8 cellular contexts compared by ENCODE assay signal in the genomic region with DNA sequence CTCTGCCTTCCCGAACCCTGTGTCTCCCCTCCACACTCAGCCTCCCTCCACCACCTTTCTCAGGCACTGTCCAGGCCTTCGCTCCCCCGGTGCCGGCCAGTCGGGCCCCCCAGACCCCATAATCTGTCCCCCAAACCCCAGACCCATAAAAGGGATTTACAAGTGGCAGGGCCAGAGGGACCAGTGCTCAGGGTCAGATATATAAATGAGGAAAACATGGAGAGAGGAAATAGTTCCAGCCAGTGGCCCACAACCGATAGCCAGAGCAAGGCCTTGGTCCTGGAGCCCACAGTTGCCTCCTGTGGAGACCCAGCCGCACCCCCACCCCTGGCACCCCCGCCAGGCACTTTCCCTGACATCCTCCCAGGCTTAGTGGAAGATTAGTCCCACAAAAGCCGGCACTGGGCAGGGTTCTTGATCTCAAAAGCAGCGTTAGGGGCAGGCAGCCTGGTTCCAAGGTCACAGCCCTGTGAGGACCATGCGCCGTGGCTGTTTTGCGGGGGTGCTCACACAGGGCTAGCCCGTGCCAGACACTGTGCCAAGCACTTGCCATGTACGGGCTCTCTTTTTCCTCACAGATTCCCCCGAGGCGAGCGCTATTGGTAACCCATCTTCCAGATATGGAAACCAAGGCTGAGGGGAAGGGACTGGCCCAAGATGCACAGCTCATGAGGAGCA. TPM values are rescaled to one million over a fixed set of nuclear protein-coding genes. Genes with fewer than 3 reads are reported as not detected.
DNase-seq lines count a peak whose midpoint lies in the region; ATAC-seq and TF ChIP-seq lines count a peak whose summit lies in the region.

No MANE protein-coding gene starts in this region.

- POLR2A ChIA-PET in SK-N-SH (lab: Yijun Ruan, JAX): no interaction called here

- no peaks in the 10 kb centered on the region for H3K9me3 ChIP-seq in SK-N-SH
- no peaks in the 10 kb centered on the region for H3K9me3 ChIP-seq in left lung
- peaks cover 0 to 3% (median 0%) of the 10 kb centered on the region in 5 donors for H3K9me3 ChIP-seq in subcutaneous abdominal adipose tissue (ENCODE audit: control insufficient read depth in 5 of 5, low read length in 5 of 5)

- ATAC-seq in SK-N-SH treated with all-trans-retinoic acid at 6 μM for 48 hours: no peak
- ATAC-seq in left lung: no peak
- no peak for ATAC-seq in HG02870 (IDR thresholded peaks at IDR 0.05; ENCODE audit: unreplicated experiment)

- peaks cover 14% of the 10 kb centered on the region for H4K20me1 ChIP-seq in SK-N-SH (ENCODE audit: insufficient read depth)

- intact Hi-C loops in left lung (cut with DNase I): no loop called here

- no peak for TF ChIP-seq EP300 in SK-N-SH (IDR thresholded peaks at IDR 0.05; ENCODE audit: borderline replicate concordance in 1 of 2, low read depth in 1 of 2, low read length in 1 of 2)

- CTCF ChIA-PET in SK-N-SH (lab: Yijun Ruan, JAX): interaction anchor here (0.8 to 2.2 kb wide), 3 partner anchors 16 to 117 kb away, joined by 3 to 12 read pairs (median 10); no protein-coding TSS in a partner anchor

- H3K79me2 ChIP-seq in SK-N-SH (ENCODE audit: insufficient read depth): peaks cover 10% of the 10 kb centered on the region; the same call in 1 of the 2 replicates

- TF ChIP-seq CTCF in SK-N-SH (IDR thresholded peaks at IDR 0.05) (no peak), astrocyte of the cerebellum (IDR thresholded peaks at IDR 0.05; ENCODE audit: low read depth, low read length, missing control alignments) (no peak), left lung (IDR thresholded peaks at IDR 0.05) (no peak)

- H3K4me3 ChIP-seq in SK-N-SH (ENCODE audit: low read depth in 2 of 2, low read length in 1 of 2) (no peak overlapping the region), astrocyte of the cerebellum (ENCODE audit: low read depth, low read length) (peak overlapping the region; percentile 39), left lung (peak overlapping the region; percentile 22 to 39), subcutaneous abdominal adipose tissue (ENCODE audit: low read depth in 1 of 5, low read length in 5 of 5) (peak overlapping the region; percentile 58 to 68 (median 67))

- H3K4me2 ChIP-seq in SK-N-SH: no peak overlapping the region

- H2AFZ ChIP-seq in SK-N-SH (ENCODE audit: low read depth): 0 out of 2 replicates have a peak overlapping the region, but pooled peaks have one; percentile 74

- WGBS in SK-N-SH (ENCODE audit: low lambda C conversion rate): 94% methylated on average over 11 of the region's 18 CpGs

- no peaks in the 10 kb centered on the region for H3K36me3 ChIP-seq in SK-N-SH (replicated peaks in 1 of 2; ENCODE audit: control insufficient read depth in 1 of 2, insufficient read depth in 2 of 2, low read length in 1 of 2)
- H3K36me3 ChIP-seq in left lung: no peaks in the 10 kb centered on the region
- H3K36me3 ChIP-seq in subcutaneous abdominal adipose tissue (ENCODE audit: control insufficient read depth in 5 of 5, insufficient read depth in 5 of 5, low read length in 5 of 5): peaks cover 0 to 9% (median 0%) of the 10 kb centered on the region in 5 donors

- TF ChIP-seq RAD21 in SK-N-SH (IDR thresholded peaks at IDR 0.05; ENCODE audit: low read length): no peak

- peaks cover 17% of the 10 kb centered on the region for H3F3A ChIP-seq in SK-N-SH (replicated peaks; ENCODE audit: insufficient read depth)

- H3K9me2 ChIP-seq in SK-N-SH: no peaks in the 10 kb centered on the region

- H3K27ac ChIP-seq in SK-N-SH (ENCODE audit: low read depth in 2 of 2, low read length in 1 of 2) (no peak overlapping the region), left lung (peak overlapping the region; percentile 87 to 93), subcutaneous abdominal adipose tissue (ENCODE audit: low read depth, low read length) (peak overlapping the region; percentile 99)

- in situ Hi-C loops in astrocyte of the cerebellum (cut with HindIII; ENCODE audit: low sequenced_read_pairs): no loop called here

- peaks cover 10 to 11% of the 10 kb centered on the region in 2 experiments; a peak in 2 of 4 replicates for H3K4me1 ChIP-seq in SK-N-SH (ENCODE audit: control insufficient read depth in 1 of 2, insufficient read depth in 2 of 2, low read depth in 1 of 2, low read length in 1 of 2)
- H3K4me1 ChIP-seq in left lung: peaks cover 46 to 77% of the 10 kb centered on the region in 2 donors
- peaks cover 24 to 90% (median 69%) of the 10 kb centered on the region in 5 donors for H3K4me1 ChIP-seq in subcutaneous abdominal adipose tissue (ENCODE audit: control insufficient read depth in 5 of 5, insufficient read depth in 5 of 5, low read length in 5 of 5)

- DNase-seq in SK-N-SH (no peak), astrocyte of the cerebellum (ENCODE audit: low read depth) (no peak), left lung (no peak), SIG-M5 (lab: John Stamatoyannopoulos, UW) (no peak), NCI-H2107 treated with DMSO at 0.1 percent for 48 hours (lab: John Stamatoyannopoulos, UW; ENCODE audit: unreplicated experiment) (no peak)

- no peak overlapping the region for H3K9ac ChIP-seq in SK-N-SH
- peak overlapping the region; percentile 50 to 91 (median 78) for H3K9ac ChIP-seq in subcutaneous abdominal adipose tissue (ENCODE audit: low read length in 5 of 5)

- H3K27me3 ChIP-seq in SK-N-SH (ENCODE audit: insufficient read depth) (no peaks in the 10 kb centered on the region), left lung (peaks cover 0 to 51% of the 10 kb centered on the region in 2 donors), subcutaneous abdominal adipose tissue (ENCODE audit: control insufficient read depth in 5 of 5, insufficient read depth in 4 of 5, low read length in 5 of 5) (peaks cover 0 to 6% (median 0%) of the 10 kb centered on the region in 5 donors)

TF ChIP-seq in SK-N-SH, 30 proteins besides CTCF, POLR2A, EP300 and RAD21:
- TF ChIP-seq FOXM1 (IDR thresholded peaks at IDR 0.05; ENCODE audit: low read depth) (no peak), TAF1 (IDR thresholded peaks at IDR 0.05; ENCODE audit: borderline replicate concordance, low read depth, low read length) (no peak), FOXJ3 (CRISPR knock-in tag; IDR thresholded peaks at IDR 0.05) (no peak), TCF12 (IDR thresholded peaks at IDR 0.05) (no peak), CHD2 (IDR thresholded peaks at IDR 0.05; ENCODE audit: low read length, partially characterized antibody) (no peak)
- TF ChIP-seq, protein P1, sequence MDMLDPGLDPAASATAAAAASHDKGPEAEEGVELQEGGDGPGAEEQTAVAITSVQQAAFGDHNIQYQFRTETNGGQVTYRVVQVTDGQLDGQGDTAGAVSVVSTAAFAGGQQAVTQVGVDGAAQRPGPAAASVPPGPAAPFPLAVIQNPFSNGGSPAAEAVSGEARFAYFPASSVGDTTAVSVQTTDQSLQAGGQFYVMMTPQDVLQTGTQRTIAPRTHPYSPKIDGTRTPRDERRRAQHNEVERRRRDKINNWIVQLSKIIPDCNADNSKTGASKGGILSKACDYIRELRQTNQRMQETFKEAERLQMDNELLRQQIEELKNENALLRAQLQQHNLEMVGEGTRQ (IDR thresholded peaks at IDR 0.05; ENCODE audit: borderline replicate concordance, low read depth, low read length): no peak
TF ChIP-seq in SK-N-SH: peak in this region for 0.

TF ChIP-seq in SK-N-SH treated with all-trans-retinoic acid at 6 μM for 48 hours, 23 proteins besides CTCF, POLR2A, EP300 and RAD21 (continues in another document):
- no peak for TF ChIP-seq ZNF565 (CRISPR knock-in tag; conservative IDR thresholded peaks at IDR 0.05; ENCODE audit: low read depth)
- TF ChIP-seq, protein P2, sequence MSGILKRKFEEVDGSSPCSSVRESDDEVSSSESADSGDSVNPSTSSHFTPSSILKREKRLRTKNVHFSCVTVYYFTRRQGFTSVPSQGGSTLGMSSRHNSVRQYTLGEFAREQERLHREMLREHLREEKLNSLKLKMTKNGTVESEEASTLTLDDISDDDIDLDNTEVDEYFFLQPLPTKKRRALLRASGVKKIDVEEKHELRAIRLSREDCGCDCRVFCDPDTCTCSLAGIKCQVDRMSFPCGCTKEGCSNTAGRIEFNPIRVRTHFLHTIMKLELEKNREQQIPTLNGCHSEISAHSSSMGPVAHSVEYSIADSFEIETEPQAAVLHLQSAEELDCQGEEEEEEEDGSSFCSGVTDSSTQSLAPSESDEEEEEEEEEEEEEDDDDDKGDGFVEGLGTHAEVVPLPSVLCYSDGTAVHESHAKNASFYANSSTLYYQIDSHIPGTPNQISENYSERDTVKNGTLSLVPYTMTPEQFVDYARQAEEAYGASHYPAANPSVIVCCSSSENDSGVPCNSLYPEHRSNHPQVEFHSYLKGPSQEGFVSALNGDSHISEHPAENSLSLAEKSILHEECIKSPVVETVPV (CRISPR knock-in tag; IDR thresholded peaks at IDR 0.05): no peak
- no peak for TF ChIP-seq GLIS3 (CRISPR knock-in tag; IDR thresholded peaks at IDR 0.05)
- TF ChIP-seq, protein P3, sequence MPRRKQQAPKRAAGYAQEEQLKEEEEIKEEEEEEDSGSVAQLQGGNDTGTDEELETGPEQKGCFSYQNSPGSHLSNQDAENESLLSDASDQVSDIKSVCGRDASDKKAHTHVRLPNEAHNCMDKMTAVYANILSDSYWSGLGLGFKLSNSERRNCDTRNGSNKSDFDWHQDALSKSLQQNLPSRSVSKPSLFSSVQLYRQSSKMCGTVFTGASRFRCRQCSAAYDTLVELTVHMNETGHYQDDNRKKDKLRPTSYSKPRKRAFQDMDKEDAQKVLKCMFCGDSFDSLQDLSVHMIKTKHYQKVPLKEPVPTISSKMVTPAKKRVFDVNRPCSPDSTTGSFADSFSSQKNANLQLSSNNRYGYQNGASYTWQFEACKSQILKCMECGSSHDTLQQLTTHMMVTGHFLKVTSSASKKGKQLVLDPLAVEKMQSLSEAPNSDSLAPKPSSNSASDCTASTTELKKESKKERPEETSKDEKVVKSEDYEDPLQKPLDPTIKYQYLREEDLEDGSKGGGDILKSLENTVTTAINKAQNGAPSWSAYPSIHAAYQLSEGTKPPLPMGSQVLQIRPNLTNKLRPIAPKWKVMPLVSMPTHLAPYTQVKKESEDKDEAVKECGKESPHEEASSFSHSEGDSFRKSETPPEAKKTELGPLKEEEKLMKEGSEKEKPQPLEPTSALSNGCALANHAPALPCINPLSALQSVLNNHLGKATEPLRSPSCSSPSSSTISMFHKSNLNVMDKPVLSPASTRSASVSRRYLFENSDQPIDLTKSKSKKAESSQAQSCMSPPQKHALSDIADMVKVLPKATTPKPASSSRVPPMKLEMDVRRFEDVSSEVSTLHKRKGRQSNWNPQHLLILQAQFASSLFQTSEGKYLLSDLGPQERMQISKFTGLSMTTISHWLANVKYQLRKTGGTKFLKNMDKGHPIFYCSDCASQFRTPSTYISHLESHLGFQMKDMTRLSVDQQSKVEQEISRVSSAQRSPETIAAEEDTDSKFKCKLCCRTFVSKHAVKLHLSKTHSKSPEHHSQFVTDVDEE (CRISPR knock-in tag; IDR thresholded peaks at IDR 0.05): no peak
- TF ChIP-seq SNAI2 (CRISPR knock-in tag; IDR thresholded peaks at IDR 0.05): no peak
- no peak for TF ChIP-seq ISL1 (CRISPR knock-in tag; IDR thresholded peaks at IDR 0.05)
- TF ChIP-seq ZC3H10 (CRISPR knock-in tag; IDR thresholded peaks at IDR 0.05): no peak

RNA-seq across cellular contexts. Expression of a gene that starts 1.1 kb away (rescaled TPM):
- polyA plus RNA-seq in SK-N-SH (2012; rRNA removed): 43.0 and 53.5 TPM in 2 replicates
- 26.5 and 37.7 TPM in 2 replicates for polyA plus RNA-seq in SK-N-SH (2012; cell fraction: cytosol; rRNA removed)
- 122 and 155 TPM in 2 replicates for polyA plus RNA-seq in SK-N-SH (2012; cell fraction: nucleus; rRNA removed)
- 100 to 1,000 TPM; 198 to 259 TPM for total RNA-seq in left lung

Comparison
In these comparisons a context has a peak if more than half of its experiments do, and no peak if none do; other contexts are left out.
1. H3K27ac ChIP-seq: peak in left lung (2 of 2) and subcutaneous abdominal adipose tissue (single experiment); none in SK-N-SH (0 of 2).
2. H3K4me3 ChIP-seq: peak in astrocyte of the cerebellum (single experiment), left lung (2 of 2) and subcutaneous abdominal adipose tissue (5 of 5); none in SK-N-SH (0 of 2).